In genomic region chr3:61821823-61822251, GRCh38 we compare ENCODE assay signal across 14 cellular contexts.
DNase-seq lines count a peak whose midpoint lies in the region; ATAC-seq and TF ChIP-seq lines count a peak whose summit lies in the region.
"Had no signal": no experiment of that assay in that cellular context is flagged by ENCODE, and none has a peak within 500 bp of the region (broad histone marks: within the 10 kb centered on the region; RNA-seq: fewer than 3 reads in every experiment).

No MANE protein-coding gene starts in this region.

- no peaks in the 10 kb centered on the region for H3K27me3 Mint-ChIP-seq in activated CD8-positive, alpha-beta T cell treated with anti-CD3 and anti-CD28 coated beads, Interleukin-2, amount 10 ng/mL, durations not matched to agents 7 days and 5 days (ENCODE audit: low read depth)

- peaks cover 2% of the 10 kb centered on the region for H3K4me1 Mint-ChIP-seq in activated CD8-positive, alpha-beta T cell treated with anti-CD3 and anti-CD28 coated beads, Interleukin-2, amount 10 ng/mL, durations not matched to agents 7 days and 5 days (ENCODE audit: low read depth)
- H3K4me1 Mint-ChIP-seq: activated CD4-positive, alpha-beta T cell treated with anti-CD3 and anti-CD28 coated beads for 36 hours had no signal

- WGBS in thyroid gland, 2 donors, result 16 to 22% methylated on average over 1 of the region's 1 CpG

- TF ChIP-seq CTCF in cardiac fibroblast (IDR thresholded peaks at IDR 0.05; ENCODE audit: low read depth, low read length), result no peak
- TF ChIP-seq CTCF in right atrium auricular region (IDR thresholded peaks at IDR 0.05), result no peak
- no peak for TF ChIP-seq CTCF in thyroid gland (IDR thresholded peaks at IDR 0.05)

- H3K27ac Mint-ChIP-seq in activated CD8-positive, alpha-beta T cell treated with anti-CD3 and anti-CD28 coated beads, Interleukin-2, amount 10 ng/mL, durations not matched to agents 7 days and 5 days, result no peak overlapping the region
- H3K27ac Mint-ChIP-seq: activated CD4-positive, alpha-beta T cell treated with anti-CD3 and anti-CD28 coated beads for 36 hours; activated T-helper 2 cell treated with anti-CD3 and anti-CD28 coated beads, Interferon-gamma antibody, Interleukin-2, Interleukin-4, amounts not matched to agents 10 μg/mL and 5 μg/mL and 100 μg/mL, durations not matched to agents 14 hours and 24 hours and 36 hours had no signal

- H3K27ac ChIP-seq in right atrium auricular region (peak overlapping the region; percentile 8 to 32), thyroid gland (peak overlapping the region; percentile 50 to 57 (median 55))
- H3K27ac ChIP-seq: colonic mucosa had no signal

- DNase-seq in cardiac fibroblast (ENCODE audit: low read depth in 2 of 2) (peak; percentile 61 to 75), right atrium auricular region (ENCODE audit: low spot score) (no peak), thyroid gland (no peak)
- no peak for DNase-seq in activated CD8-positive, alpha-beta T cell treated with anti-CD3 and anti-CD28 coated beads, Interleukin-2, amount 10 ng/mL, durations not matched to agents 7 days and 5 days
- DNase-seq in stimulated activated CD4-positive, alpha-beta T cell treated with anti-CD3 and anti-CD28 coated beads, Interleukin-4, amount 100 ng/mL, for 4 hours, result no peak
- DNase-seq: activated CD4-positive, alpha-beta T cell treated with anti-CD3 and anti-CD28 coated beads for 36 hours; colonic mucosa; DMS 273 treated with DMSO at 0.1 percent for 48 hours; hippocampal formation; MV-4-11; NCI-H510A treated with DMSO at 0.1 percent for 48 hours had no signal

- H3K4me3 Mint-ChIP-seq in activated CD8-positive, alpha-beta T cell treated with anti-CD3 and anti-CD28 coated beads, Interleukin-2, amount 10 ng/mL, durations not matched to agents 7 days and 5 days, result no peak overlapping the region
- H3K4me3 Mint-ChIP-seq: activated CD4-positive, alpha-beta T cell treated with anti-CD3 and anti-CD28 coated beads for 36 hours had no signal

- no peak for TF ChIP-seq RAD21 in Ishikawa (IDR thresholded peaks at IDR 0.05; ENCODE audit: low read depth)

- POLR2A ChIA-PET in activated CD8-positive, alpha-beta T cell treated with anti-CD3 and anti-CD28 coated beads, Interleukin-2, amount 10 ng/mL, durations not matched to agents 7 days and 5 days (lab: Charles Lee), result no interaction called here

- H3K4me3 ChIP-seq in cardiac fibroblast (replicated peaks in 1 of 2; ENCODE audit: low read depth in 2 of 2, low read length in 2 of 2), result no peak overlapping the region
- no peak overlapping the region for H3K4me3 ChIP-seq in right atrium auricular region
- H3K4me3 ChIP-seq in thyroid gland (replicated peaks in 1 of 3), result no peak overlapping the region
- H3K4me3 ChIP-seq: colonic mucosa had no signal

- no peak for TF ChIP-seq POLR2A in thyroid gland (IDR thresholded peaks at IDR 0.05)

- CTCF ChIA-PET in activated CD8-positive, alpha-beta T cell treated with anti-CD3 and anti-CD28 coated beads, Interleukin-2, amount 10 ng/mL, durations not matched to agents 7 days and 5 days (lab: Charles Lee), result no interaction called here

- no peaks in the 10 kb centered on the region for H3K36me3 Mint-ChIP-seq in activated CD8-positive, alpha-beta T cell treated with anti-CD3 and anti-CD28 coated beads, Interleukin-2, amount 10 ng/mL, durations not matched to agents 7 days and 5 days (ENCODE audit: low read depth)

- no peaks in the 10 kb centered on the region for H3K36me3 ChIP-seq in right atrium auricular region
- H3K36me3 ChIP-seq in thyroid gland, result no peaks in the 10 kb centered on the region
- H3K36me3 ChIP-seq: colonic mucosa had no signal

- H3K9me3 Mint-ChIP-seq in activated CD8-positive, alpha-beta T cell treated with anti-CD3 and anti-CD28 coated beads, Interleukin-2, amount 10 ng/mL, durations not matched to agents 7 days and 5 days (ENCODE audit: insufficient read depth), result no peaks in the 10 kb centered on the region
- H3K9me3 Mint-ChIP-seq: activated T-helper 2 cell treated with anti-CD3 and anti-CD28 coated beads, Interferon-gamma antibody, Interleukin-2, Interleukin-4, amounts not matched to agents 10 μg/mL and 5 μg/mL and 100 μg/mL, durations not matched to agents 14 hours and 24 hours and 36 hours had no signal

- H3K27me3 ChIP-seq in right atrium auricular region (no peaks in the 10 kb centered on the region), thyroid gland (no peaks in the 10 kb centered on the region)
- H3K27me3 ChIP-seq: colonic mucosa had no signal

- H3K4me1 ChIP-seq in right atrium auricular region, result peaks cover 0 to 22% of the 10 kb centered on the region in 2 donors
- peaks cover 22 to 36% of the 10 kb centered on the region in 2 donors for H3K4me1 ChIP-seq in thyroid gland
- H3K4me1 ChIP-seq: colonic mucosa had no signal

- peak; percentile 75; the same call in 1 of the 2 replicates for TF ChIP-seq EP300 in Ishikawa (IDR thresholded peaks at IDR 0.05; ENCODE audit: borderline replicate concordance)

- ATAC-seq in activated CD8-positive, alpha-beta T cell treated with anti-CD3 and anti-CD28 coated beads, Interleukin-2, amount 10 ng/mL, durations not matched to agents 7 days and 5 days, result no peak
- ATAC-seq in GM19467 (IDR thresholded peaks at IDR 0.05; ENCODE audit: unreplicated experiment), result no peak
- ATAC-seq: activated CD4-positive, alpha-beta T cell treated with anti-CD3 and anti-CD28 coated beads for 36 hours had no signal

- intact Hi-C loops in thyroid gland (cut with DNase I), result no loop called here

- H3K9me3 ChIP-seq in right atrium auricular region (no peaks in the 10 kb centered on the region), thyroid gland (no peaks in the 10 kb centered on the region)
- H3K9me3 ChIP-seq: colonic mucosa had no signal

TF ChIP-seq in Ishikawa, 13 proteins besides CTCF, POLR2A, EP300 and RAD21:
- peak; percentile 85 for TF ChIP-seq CEBPB (IDR thresholded peaks at IDR 0.05)
- no peak for TF ChIP-seq EGR1 (IDR thresholded peaks at IDR 0.05)
- peak; percentile 47; the same call in 1 of the 2 replicates for TF ChIP-seq FOXM1 (IDR thresholded peaks at IDR 0.05; ENCODE audit: borderline replicate concordance, low read depth)
- no peak for TF ChIP-seq ZBTB7A (IDR thresholded peaks at IDR 0.05; ENCODE audit: low read depth)
- peak; percentile 93 for TF ChIP-seq NFIC (IDR thresholded peaks at IDR 0.05)
- TF ChIP-seq TCF12 (IDR thresholded peaks at IDR 0.05; ENCODE audit: low read depth), result peak; percentile 88
- TF ChIP-seq USF1 (IDR thresholded peaks at IDR 0.05), result 0 out of 2 replicates have a peak, but pooled peaks have one; percentile 12
- peak; percentile 66 for TF ChIP-seq TEAD4 (IDR thresholded peaks at IDR 0.05)
TF ChIP-seq in Ishikawa: peak in this region for 6.

Comparison
In these comparisons a context has a peak if more than half of its experiments do, and no peak if none do; other contexts are left out.
1. DNase-seq: peak in cardiac fibroblast (2 of 2); none in right atrium auricular region (single experiment), thyroid gland (0 of 2), activated CD8-positive, alpha-beta T cell treated with anti-CD3 and anti-CD28 coated beads, Interleukin-2, amount 10 ng/mL, durations not matched to agents 7 days and 5 days (single experiment) and stimulated activated CD4-positive, alpha-beta T cell treated with anti-CD3 and anti-CD28 coated beads, Interleukin-4, amount 100 ng/mL, for 4 hours (0 of 2).